2 cellular contexts compared by ENCODE assay signal in genomic region chr2:27844821-27845255, GRCh38.
TF ChIP-seq lines count a peak whose summit lies in the region.

No MANE protein-coding gene starts in this region.

TF ChIP-seq in SK-N-SH treated with all-trans-retinoic acid at 6 μM for 48 hours, 23 proteins besides CTCF, POLR2A, EP300 and RAD21 (continued from another document):
- TF ChIP-seq ZNF70 (CRISPR knock-in tag; IDR thresholded peaks at IDR 0.05) = no peak
- TF ChIP-seq POU6F1 (CRISPR knock-in tag; IDR thresholded peaks at IDR 0.05; ENCODE audit: borderline replicate concordance, low read depth) = no peak
- no peak for TF ChIP-seq CREB5 (CRISPR knock-in tag; IDR thresholded peaks at IDR 0.05; ENCODE audit: low read depth)
- TF ChIP-seq CSDC2 (CRISPR knock-in tag; IDR thresholded peaks at IDR 0.05) = no peak
- no peak for TF ChIP-seq OSR1 (CRISPR knock-in tag; IDR thresholded peaks at IDR 0.05)
- TF ChIP-seq ZNF8 (CRISPR knock-in tag; IDR thresholded peaks at IDR 0.05) = no peak
- no peak for TF ChIP-seq TOX (CRISPR knock-in tag; IDR thresholded peaks at IDR 0.05; ENCODE audit: borderline replicate concordance)

TF ChIP-seq in SK-N-SH, 30 proteins besides CTCF, POLR2A, EP300 and RAD21 (continued from another document):
- TF ChIP-seq NRF1 (IDR thresholded peaks at IDR 0.05; ENCODE audit: low read depth, low read length) (no peak), IRF3 (IDR thresholded peaks at IDR 0.05; ENCODE audit: low read depth, low read length) (no peak), POLR2AphosphoS5 (IDR thresholded peaks at IDR 0.05; ENCODE audit: low read depth, low read length) (no peak), ELF1 (IDR thresholded peaks at IDR 0.05) (no peak)
